ENCODE assay signal across 1 cellular context in genomic region chr14:33938131-33938949, GRCh38.
TF ChIP-seq lines count a peak whose summit lies in the region.

No MANE protein-coding gene starts in this region.

TF ChIP-seq in K562, 482 proteins besides CTCF, POLR2A, EP300 and RAD21 (continued from another document):
- peak in 1 of 2 experiments; percentile 96 for TF ChIP-seq AFF1 (IDR thresholded peaks at IDR 0.05; ENCODE audit: low read depth in 1 of 2, partially characterized antibody in 2 of 2)
- peak; percentile 90 for TF ChIP-seq MEIS2 (IDR thresholded peaks at IDR 0.05; ENCODE audit: partially characterized antibody)
- no peak for TF ChIP-seq FOXP1 (CRISPR knock-in tag; IDR thresholded peaks at IDR 0.05)
- no peak for TF ChIP-seq ZNF282 (CRISPR knock-in tag; IDR thresholded peaks at IDR 0.05)
- no peak for TF ChIP-seq FOXO4 (CRISPR knock-in tag; IDR thresholded peaks at IDR 0.05)
- TF ChIP-seq SNIP1 (IDR thresholded peaks at IDR 0.05; ENCODE audit: low read depth): no peak
- TF ChIP-seq ARNT (IDR thresholded peaks at IDR 0.05): peak in 1 of 2 experiments; percentile 70; a peak in 1 of 4 replicates
- no peak for TF ChIP-seq ZNF24 (IDR thresholded peaks at IDR 0.05)
- TF ChIP-seq POLR2G (IDR thresholded peaks at IDR 0.05; ENCODE audit: low read depth, low read length): 0 out of 2 replicates have a peak, but pooled peaks have one; percentile 26
- peak; percentile 48 for TF ChIP-seq EP400 (IDR thresholded peaks at IDR 0.05)
- no peak for TF ChIP-seq CAMTA2 (CRISPR knock-in tag; conservative IDR thresholded peaks at IDR 0.05)
- TF ChIP-seq SMARCA5 (IDR thresholded peaks at IDR 0.05): no peak
- no peak for TF ChIP-seq CGGBP1 (CRISPR knock-in tag; IDR thresholded peaks at IDR 0.05)
- no peak for TF ChIP-seq ESRRB (CRISPR knock-in tag; IDR thresholded peaks at IDR 0.05; ENCODE audit: borderline replicate concordance)
- TF ChIP-seq IFI16 (CRISPR knock-in tag; IDR thresholded peaks at IDR 0.05): no peak
- no peak for TF ChIP-seq HMG20B (CRISPR knock-in tag; IDR thresholded peaks at IDR 0.05)
- TF ChIP-seq ZBTB7A (IDR thresholded peaks at IDR 0.05; ENCODE audit: borderline replicate concordance, control insufficient read depth, low read depth, low read length): no peak
- TF ChIP-seq PTRF (tag; IDR thresholded peaks at IDR 0.05): no peak
- peak; percentile 28 for TF ChIP-seq TAF9B (IDR thresholded peaks at IDR 0.05; ENCODE audit: partially characterized antibody)
- no peak for TF ChIP-seq HDAC8 (tag; IDR thresholded peaks at IDR 0.05)
- peak; percentile 56 for TF ChIP-seq HMBOX1 (IDR thresholded peaks at IDR 0.05)
- TF ChIP-seq GATAD2B (IDR thresholded peaks at IDR 0.05; ENCODE audit: borderline replicate concordance): no peak
- TF ChIP-seq PML (IDR thresholded peaks at IDR 0.05; ENCODE audit: low read length): no peak
- TF ChIP-seq RBFOX2 (IDR thresholded peaks at IDR 0.05; ENCODE audit: low read depth, low read length): 0 out of 2 replicates have a peak, but pooled peaks have one; percentile 20
- no peak for TF ChIP-seq MAFF (IDR thresholded peaks at IDR 0.05; ENCODE audit: low read length)
- TF ChIP-seq LEF1 (IDR thresholded peaks at IDR 0.05): peak; percentile 17; the same call in 1 of the 2 replicates
TF ChIP-seq in K562: peak in this region for 39.
